Comparison of ENCODE assay signal across 8 cellular contexts in genomic region chr7:73308665-73309214, GRCh38. TPM values are rescaled to one million over a fixed set of nuclear protein-coding genes. Genes with fewer than 3 reads are reported as not detected.
DNase-seq lines count a peak whose midpoint lies in the region; ATAC-seq and TF ChIP-seq lines count a peak whose summit lies in the region.

Gene NSUN5, minus strand, starts transcription at chr7:73308826. Its CDS starts 36 bp downstream, at chr7:73308790.

- no peaks in the 10 kb centered on the region for H4K20me1 ChIP-seq in SU-DHL-6 (ENCODE audit: low read depth, low read length)

- no peaks in the 10 kb centered on the region for H3F3A ChIP-seq in SU-DHL-6 (ENCODE audit: insufficient read depth)

- peak within 1 kb of the TSS; percentile 95 for H3K27ac Mint-ChIP-seq in activated naive CD8-positive, alpha-beta T cell treated with anti-CD3 and anti-CD28 coated beads, Interleukin-2, amount 10 ng/mL, durations not matched to agents 7 days and 5 days

- peak in 1 of 4 donors; percentile 8 for TF ChIP-seq EP300 in upper lobe of left lung (IDR thresholded peaks at IDR 0.05)

- POLR2A ChIA-PET in HEK293T (lab: Yijun Ruan, JAX) = interaction anchor here (1.3 kb wide), 1 partner anchor 15 kb away, joined by 4 read pairs; no protein-coding TSS in a partner anchor
- POLR2A ChIA-PET in activated naive CD8-positive, alpha-beta T cell treated with anti-CD3 and anti-CD28 coated beads, Interleukin-2, amount 10 ng/mL, durations not matched to agents 7 days and 5 days (lab: Charles Lee) = no interaction called here

- peak; percentile 94 for ATAC-seq in activated naive CD8-positive, alpha-beta T cell treated with anti-CD3 and anti-CD28 coated beads, Interleukin-2, amount 10 ng/mL, durations not matched to agents 7 days and 5 days (ENCODE audit: low read depth)
- ATAC-seq in left cardiac atrium = peak; percentile 94 to 98
- ATAC-seq in upper lobe of left lung (ENCODE audit: low FRiP score in 2 of 2) = peak; percentile 93 to 96

- DNase-seq in GM04504 (ENCODE audit: low read depth) (peak; percentile 28), HEK293T (ENCODE audit: extremely low spot score) (peak; percentile 81), NAMALWA (ENCODE audit: low spot score) (peak; percentile 98), left cardiac atrium (peak; percentile 92), posterior vena cava (ENCODE audit: low spot score) (peak; percentile 97), upper lobe of left lung (peak; percentile 93 to 97)
- peak; percentile 91 for DNase-seq in activated naive CD8-positive, alpha-beta T cell treated with anti-CD3 and anti-CD28 coated beads, Interleukin-2, amount 10 ng/mL, durations not matched to agents 7 days and 5 days

- H3K27me3 ChIP-seq in SU-DHL-6 (ENCODE audit: low read length) (no peaks in the 10 kb centered on the region), upper lobe of left lung (no peaks in the 10 kb centered on the region)

- H3K27ac ChIP-seq in SU-DHL-6 (ENCODE audit: low read depth, low read length) (peak within 1 kb of the TSS; percentile 67), upper lobe of left lung (peak within 1 kb of the TSS; percentile 60 to 86 (median 81))

- H3K9ac ChIP-seq in SU-DHL-6 (ENCODE audit: low read length) = peak within 1 kb of the TSS; percentile 75

- CTCF ChIA-PET in HEK293T (lab: Yijun Ruan, JAX) = interaction anchor here (0.6 kb wide), 1 partner anchor 132 kb away, joined by 4 read pairs; no protein-coding TSS in a partner anchor

- 19 to 35% methylated on average over 18 to 35 of the region's 40 CpGs for WGBS in upper lobe of left lung, 2 donors

- H3K9me2 ChIP-seq in SU-DHL-6 (replicated peaks; ENCODE audit: insufficient read depth, low read length) = no peaks in the 10 kb centered on the region

- no peaks in the 10 kb centered on the region for H3K9me3 ChIP-seq in SU-DHL-6 (ENCODE audit: insufficient read depth, low read length)
- H3K9me3 ChIP-seq in upper lobe of left lung = no peaks in the 10 kb centered on the region

- H3K36me3 Mint-ChIP-seq in activated naive CD8-positive, alpha-beta T cell treated with anti-CD3 and anti-CD28 coated beads, Interleukin-2, amount 10 ng/mL, durations not matched to agents 7 days and 5 days = peaks cover 13% of the 10 kb centered on the region

- H3K4me3 ChIP-seq in SU-DHL-6 (ENCODE audit: insufficient read depth, low read length, poor library complexity, severe bottlenecking) (peak within 1 kb of the TSS; percentile 86), upper lobe of left lung (peak within 1 kb of the TSS; percentile 69 to 98 (median 84))

- H3K27me3 Mint-ChIP-seq in activated naive CD8-positive, alpha-beta T cell treated with anti-CD3 and anti-CD28 coated beads, Interleukin-2, amount 10 ng/mL, durations not matched to agents 7 days and 5 days = no peaks in the 10 kb centered on the region

- H3K4me2 ChIP-seq in SU-DHL-6 (ENCODE audit: low read depth, low read length, poor library complexity, severe bottlenecking) = peak within 1 kb of the TSS; percentile 63

- peaks cover 8 to 24% (median 14%) of the 10 kb centered on the region in 4 donors for H3K4me1 ChIP-seq in upper lobe of left lung

- H3K36me3 ChIP-seq in SU-DHL-6 (ENCODE audit: low read length) = no peaks in the 10 kb centered on the region
- peaks cover 2 to 29% (median 23%) of the 10 kb centered on the region in 4 donors for H3K36me3 ChIP-seq in upper lobe of left lung

- TF ChIP-seq CTCF in SU-DHL-6 (IDR thresholded peaks at IDR 0.05; ENCODE audit: insufficient read depth, low read length, poor library complexity, severe bottlenecking) (no peak), upper lobe of left lung (IDR thresholded peaks at IDR 0.05) (no peak)

- peak within 1 kb of the TSS; percentile 99 for H3K4me3 Mint-ChIP-seq in activated naive CD8-positive, alpha-beta T cell treated with anti-CD3 and anti-CD28 coated beads, Interleukin-2, amount 10 ng/mL, durations not matched to agents 7 days and 5 days

- peak within 1 kb of the TSS; percentile 56 for H2AFZ ChIP-seq in SU-DHL-6 (ENCODE audit: low read depth, low read length, severe bottlenecking)

- H3K4me1 Mint-ChIP-seq in activated naive CD8-positive, alpha-beta T cell treated with anti-CD3 and anti-CD28 coated beads, Interleukin-2, amount 10 ng/mL, durations not matched to agents 7 days and 5 days = peaks cover 20% of the 10 kb centered on the region

- no peaks in the 10 kb centered on the region for H3K9me3 Mint-ChIP-seq in activated naive CD8-positive, alpha-beta T cell treated with anti-CD3 and anti-CD28 coated beads, Interleukin-2, amount 10 ng/mL, durations not matched to agents 7 days and 5 days

- peak in 1 of 4 donors; percentile 78 for TF ChIP-seq POLR2A in upper lobe of left lung (IDR thresholded peaks at IDR 0.05)

- peaks cover 25% of the 10 kb centered on the region for H3K79me2 ChIP-seq in SU-DHL-6 (ENCODE audit: insufficient read depth, low read length)

- intact Hi-C loops in left cardiac atrium (cut with DNase I) (no loop called here), posterior vena cava (cut with DNase I) (no loop called here)

TF ChIP-seq in HEK293T, 16 proteins besides CTCF, POLR2A, EP300 and RAD21:
- TF ChIP-seq L3MBTL2 (conservative IDR thresholded peaks at IDR 0.05) (peak; percentile 98), ELF4 (IDR thresholded peaks at IDR 0.05) (peak; percentile 71), FOXA1 (IDR thresholded peaks at IDR 0.05) (no peak), SP1 (IDR thresholded peaks at IDR 0.05) (no peak), CTBP1 (IDR thresholded peaks at IDR 0.05; ENCODE audit: borderline replicate concordance) (no peak)
- TF ChIP-seq, protein P1, sequence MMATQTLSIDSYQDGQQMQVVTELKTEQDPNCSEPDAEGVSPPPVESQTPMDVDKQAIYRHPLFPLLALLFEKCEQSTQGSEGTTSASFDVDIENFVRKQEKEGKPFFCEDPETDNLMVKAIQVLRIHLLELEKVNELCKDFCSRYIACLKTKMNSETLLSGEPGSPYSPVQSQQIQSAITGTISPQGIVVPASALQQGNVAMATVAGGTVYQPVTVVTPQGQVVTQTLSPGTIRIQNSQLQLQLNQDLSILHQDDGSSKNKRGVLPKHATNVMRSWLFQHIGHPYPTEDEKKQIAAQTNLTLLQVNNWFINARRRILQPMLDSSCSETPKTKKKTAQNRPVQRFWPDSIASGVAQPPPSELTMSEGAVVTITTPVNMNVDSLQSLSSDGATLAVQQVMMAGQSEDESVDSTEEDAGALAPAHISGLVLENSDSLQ (IDR thresholded peaks at IDR 0.05) = no peak
TF ChIP-seq in HEK293T: peak in this region for 2.

RNA-seq across cellular contexts. Expression of gene NSUN5, which starts in this region (rescaled TPM):
- total RNA-seq in activated naive CD8-positive, alpha-beta T cell treated with anti-CD3 and anti-CD28 coated beads, Interleukin-2, amount 10 ng/mL, durations not matched to agents 7 days and 5 days = 10 to 100 TPM; 51.5 to 59.9 TPM
- total RNA-seq in left cardiac atrium (10 to 100 TPM; 15.5 to 15.6 TPM), posterior vena cava (10 to 100 TPM; 12.4 to 14.1 TPM), upper lobe of left lung (10 to 100 TPM; 19.4 to 34.5 (median 30.9) TPM)

Comparison
In these comparisons a context has a peak if more than half of its experiments do, and no peak if none do; other contexts are left out.
1. Peak in every context shown above with its lines: DNase-seq, ATAC-seq, H3K4me3 ChIP-seq and H3K27ac ChIP-seq.
2. DNase-seq: peak in every context shown above with its lines; median percentile 98 in NAMALWA; 97 in posterior vena cava; 95 in upper lobe of left lung; 92 in left cardiac atrium; 91 in activated naive CD8-positive, alpha-beta T cell treated with anti-CD3 and anti-CD28 coated beads, Interleukin-2, amount 10 ng/mL, durations not matched to agents 7 days and 5 days; 81 in HEK293T; 28 in GM04504.